26 cellular contexts compared by ENCODE assay signal in genomic region chr1:2495546-2495945, GRCh38. TPM values are rescaled to one million over a fixed set of nuclear protein-coding genes. Genes with fewer than 3 reads are reported as not detected.
"Had no signal": no experiment of that assay in that cellular context is flagged by ENCODE, and none has a peak within 500 bp of the region (broad histone marks: within the 10 kb centered on the region; RNA-seq: fewer than 3 reads in every experiment).

No MANE protein-coding gene starts in this region.

- H2AFZ ChIP-seq: hepatocyte had no signal

- H3K9me3 ChIP-seq: body of pancreas, esophagus muscularis mucosa, left lung, pancreas, psoas muscle, right atrium auricular region, upper lobe of left lung had no signal

- DNase-seq: activated CD4-positive, alpha-beta T cell treated with anti-CD3 and anti-CD28 coated beads for 48 hours; activated CD4-positive, CD25-positive, alpha-beta regulatory T cell; activated naive CD4-positive, alpha-beta T cell treated with anti-CD3 and anti-CD28 coated beads, Interleukin-2, amount 50 U/mL, for 16 hours; activated naive CD8-positive, alpha-beta T cell treated with anti-CD3 and anti-CD28 coated beads, Interleukin-2, amount 50 U/mL, for 24 hours; anterior cingulate cortex; body of pancreas; effector CD8-positive, alpha-beta T cell; glutamatergic neuron; left lung; pancreas; stimulated activated naive CD4-positive, alpha-beta T cell; SW 1271; T-helper 17 cell; upper lobe of left lung had no signal

- H3K4me3 ChIP-seq: body of pancreas, cardiac muscle cell, esophagus muscularis mucosa, hepatocyte, left lung, lung, pancreas, psoas muscle, right atrium auricular region, upper lobe of left lung had no signal

- H3K9me3 Mint-ChIP-seq: activated CD4-positive, alpha-beta memory T cell treated with anti-CD3 and anti-CD28 coated beads, Interleukin-2, amount 10 ng/mL, durations not matched to agents 7 days and 5 days; activated naive CD8-positive, alpha-beta T cell treated with anti-CD3 and anti-CD28 coated beads, Interleukin-2, amount 50 U/mL, for 24 hours; activated T-cell treated with anti-CD3 and anti-CD28 coated beads, Interleukin-2, amount 50 U/mL, for 72 hours; immature natural killer cell; naive thymus-derived CD8-positive, alpha-beta T cell had no signal

- H3K4me3 Mint-ChIP-seq: activated CD4-positive, alpha-beta memory T cell treated with anti-CD3 and anti-CD28 coated beads, Interleukin-2, amount 10 ng/mL, durations not matched to agents 7 days and 5 days; activated naive CD8-positive, alpha-beta T cell treated with anti-CD3 and anti-CD28 coated beads, Interleukin-2, amount 50 U/mL, for 24 hours; activated T-cell treated with anti-CD3 and anti-CD28 coated beads, Interleukin-2, amount 50 U/mL, for 72 hours had no signal

- H3K36me3 ChIP-seq: cardiac muscle cell, esophagus muscularis mucosa, left lung, pancreas, right atrium auricular region, upper lobe of left lung had no signal

- H3K27me3 Mint-ChIP-seq: activated CD4-positive, alpha-beta memory T cell treated with anti-CD3 and anti-CD28 coated beads, Interleukin-2, amount 10 ng/mL, durations not matched to agents 7 days and 5 days; activated naive CD8-positive, alpha-beta T cell treated with anti-CD3 and anti-CD28 coated beads, Interleukin-2, amount 50 U/mL, for 24 hours; naive thymus-derived CD8-positive, alpha-beta T cell; T-helper 17 cell had no signal

- H3K4me1 ChIP-seq: body of pancreas, pancreas, right atrium auricular region had no signal

- H3K79me2 ChIP-seq: hepatocyte had no signal

- H3K27ac Mint-ChIP-seq: activated CD4-positive, alpha-beta memory T cell treated with anti-CD3 and anti-CD28 coated beads, Interleukin-2, amount 10 ng/mL, durations not matched to agents 7 days and 5 days; activated naive CD8-positive, alpha-beta T cell treated with anti-CD3 and anti-CD28 coated beads, Interleukin-2, amount 50 U/mL, for 24 hours had no signal

- H3K36me3 Mint-ChIP-seq: naive thymus-derived CD8-positive, alpha-beta T cell had no signal

- H3K27ac ChIP-seq: body of pancreas, cardiac muscle cell, esophagus muscularis mucosa, hepatocyte, left lung, pancreas, psoas muscle, right atrium auricular region, upper lobe of left lung had no signal

- H3K4me2 ChIP-seq: hepatocyte had no signal

- H3K27me3 ChIP-seq: body of pancreas, hepatocyte, pancreas, right atrium auricular region, upper lobe of left lung had no signal

- ATAC-seq: activated naive CD8-positive, alpha-beta T cell treated with anti-CD3 and anti-CD28 coated beads, Interleukin-2, amount 50 U/mL, for 24 hours; body of pancreas; left lung; pancreas had no signal

RNA-seq across cellular contexts. Expression of gene HES5, which starts 34.5 kb away (rescaled TPM):
- total RNA-seq: activated CD4-positive, alpha-beta memory T cell treated with anti-CD3 and anti-CD28 coated beads, Interleukin-2, amount 10 ng/mL, durations not matched to agents 7 days and 5 days; body of pancreas; cardiac muscle cell; chondrocyte; endothelial cell of umbilical vein; hepatocyte; right atrium auricular region; T-helper 17 cell had no signal
- polyA plus RNA-seq: cardiac muscle cell; immature natural killer cell; naive thymus-derived CD8-positive, alpha-beta T cell had no signal
